32 cellular contexts compared by ENCODE assay signal in genomic region chrX:106875151-106875550, GRCh38. TPM values are rescaled to one million over a fixed set of nuclear protein-coding genes. Genes with fewer than 3 reads are reported as not detected.
"Had no signal": no experiment of that assay in that cellular context is flagged by ENCODE, and none has a peak within 500 bp of the region (broad histone marks: within the 10 kb centered on the region; RNA-seq: fewer than 3 reads in every experiment).

No MANE protein-coding gene starts in this region.

- H2AFZ ChIP-seq: neural progenitor cell, parathyroid adenoma had no signal

- H3K27me3 ChIP-seq: esophagus muscularis mucosa, foreskin keratinocyte, neural progenitor cell, suprapubic skin, tibial artery, upper lobe of right lung had no signal

- H3K9ac ChIP-seq: neural progenitor cell, parathyroid adenoma had no signal

- H3K36me3 ChIP-seq: breast epithelium, esophagus muscularis mucosa, neural progenitor cell, suprapubic skin, upper lobe of right lung had no signal

- ATAC-seq: activated CD8-positive, alpha-beta memory T cell treated with anti-CD3 and anti-CD28 coated beads, Interleukin-2, amount 10 ng/mL, durations not matched to agents 7 days and 5 days; activated CD8-positive, alpha-beta T cell treated with anti-CD3 and anti-CD28 coated beads, Interleukin-2, amount 10 ng/mL, durations not matched to agents 7 days and 5 days; activated T-cell treated with anti-CD3 and anti-CD28 coated beads, Interleukin-2, amount 50 U/mL, for 72 hours; foreskin keratinocyte; heart left ventricle; natural killer cell; psoas muscle; upper lobe of right lung; WTC11 had no signal

- H3K9me3 ChIP-seq: esophagus muscularis mucosa, psoas muscle, suprapubic skin, tibial artery, upper lobe of right lung had no signal

- DNase-seq: activated CD4-positive, alpha-beta T cell treated with anti-CD3 and anti-CD28 coated beads for 1 hour; activated CD4-positive, alpha-beta T cell treated with anti-CD3 and anti-CD28 coated beads, Interleukin-2, amount 50 U/mL, for 1 hour; activated CD8-positive, alpha-beta memory T cell treated with anti-CD3 and anti-CD28 coated beads, Interleukin-2, amount 10 ng/mL, durations not matched to agents 7 days and 5 days; activated CD8-positive, alpha-beta T cell treated with anti-CD3 and anti-CD28 coated beads, Interleukin-2, amount 10 ng/mL, durations not matched to agents 7 days and 5 days; activated naive CD4-positive, alpha-beta T cell treated with Interleukin-2 at 50 U/mL for 16 hours; activated T-cell treated with anti-CD3 and anti-CD28 coated beads for 4 hours; activated T-cell treated with anti-CD3 and anti-CD28 coated beads, Interleukin-2, amount 50 U/mL, for 72 hours; amniotic stem cell; dermis blood vessel endothelial cell; effector CD4-positive, alpha-beta T cell; foreskin keratinocyte; heart left ventricle; hypothalamus; immature natural killer cell; natural killer cell; occipital lobe; psoas muscle; stimulated activated CD4-positive, alpha-beta T cell treated with anti-CD3 and anti-CD28 coated beads, Interleukin-15, amount 100 ng/mL, for 24 hours; stimulated activated CD4-positive, alpha-beta T cell treated with anti-CD3 and anti-CD28 coated beads, Interleukin-2, amount 100 ng/mL, for 24 hours; stimulated activated naive CD4-positive, alpha-beta T cell; T-helper 2 cell; tibial artery; upper lobe of right lung had no signal

- H3K4me2 ChIP-seq: neural progenitor cell had no signal

- H3K79me2 ChIP-seq: parathyroid adenoma had no signal

- H3K4me3 ChIP-seq: breast epithelium, esophagus muscularis mucosa, heart left ventricle, neural progenitor cell, psoas muscle, suprapubic skin, tibial artery, upper lobe of right lung had no signal

- H3K27ac ChIP-seq: breast epithelium, esophagus muscularis mucosa, foreskin keratinocyte, heart left ventricle, neural progenitor cell, parathyroid adenoma, psoas muscle, suprapubic skin, tibial artery, upper lobe of right lung had no signal

- H3K4me1 ChIP-seq: breast epithelium, esophagus muscularis mucosa, foreskin keratinocyte, heart left ventricle, neural progenitor cell, parathyroid adenoma, psoas muscle, suprapubic skin, tibial artery, upper lobe of right lung had no signal

RNA-seq across cellular contexts. Expression of gene RIPPLY1, which starts 28.0 kb away (rescaled TPM):
- total RNA-seq: activated CD8-positive, alpha-beta memory T cell treated with anti-CD3 and anti-CD28 coated beads, Interleukin-2, amount 10 ng/mL, durations not matched to agents 7 days and 5 days; activated CD8-positive, alpha-beta T cell treated with anti-CD3 and anti-CD28 coated beads, Interleukin-2, amount 10 ng/mL, durations not matched to agents 7 days and 5 days; activated T-cell treated with anti-CD3 and anti-CD28 coated beads, Interleukin-2, amount 50 U/mL, for 72 hours; dermis blood vessel endothelial cell; esophagus muscularis mucosa; foreskin keratinocyte; heart left ventricle; kidney epithelial cell; lower leg skin; mononuclear cell; natural killer cell; occipital lobe; suprapubic skin; upper lobe of right lung; WTC11 had no signal
- polyA plus RNA-seq: foreskin keratinocyte, immature natural killer cell had no signal

RNA-seq across cellular contexts. Expression of gene CLDN2, which starts 45.1 kb away (rescaled TPM):
- total RNA-seq: activated CD8-positive, alpha-beta memory T cell treated with anti-CD3 and anti-CD28 coated beads, Interleukin-2, amount 10 ng/mL, durations not matched to agents 7 days and 5 days; activated CD8-positive, alpha-beta T cell treated with anti-CD3 and anti-CD28 coated beads, Interleukin-2, amount 10 ng/mL, durations not matched to agents 7 days and 5 days; activated T-cell treated with anti-CD3 and anti-CD28 coated beads, Interleukin-2, amount 50 U/mL, for 72 hours; foreskin keratinocyte; heart left ventricle; lower leg skin; mononuclear cell; natural killer cell; occipital lobe had no signal
- polyA plus RNA-seq: foreskin keratinocyte, heart left ventricle, immature natural killer cell had no signal
